24 cellular contexts compared by ENCODE assay signal in the genomic region with DNA sequence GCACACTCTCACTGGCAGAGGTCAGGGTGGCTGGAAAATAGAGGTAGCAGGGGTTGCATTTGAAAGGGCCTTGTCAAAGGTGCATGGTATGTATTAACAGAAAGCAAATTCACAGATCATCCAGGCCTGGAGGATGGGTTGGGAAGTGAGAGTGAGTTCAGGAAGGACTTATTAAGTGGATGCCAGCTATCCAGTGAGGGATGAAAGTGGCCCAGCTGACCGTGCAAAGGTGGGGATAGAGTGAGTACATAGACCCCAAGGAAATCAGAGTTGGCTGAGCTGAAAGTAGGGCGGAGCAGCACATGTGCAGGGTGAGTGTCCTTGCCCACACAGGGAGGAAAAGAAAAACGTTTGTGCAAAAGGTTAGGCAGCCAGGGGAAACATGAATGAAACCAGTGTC. TPM values are rescaled to one million over a fixed set of nuclear protein-coding genes. Genes with fewer than 3 reads are reported as not detected.
"Had no signal": no experiment of that assay in that cellular context is flagged by ENCODE, and none has a peak within 500 bp of the region (broad histone marks: within the 10 kb centered on the region; RNA-seq: fewer than 3 reads in every experiment).

No MANE protein-coding gene starts in this region.

- H3K36me3 Mint-ChIP-seq: T-cell had no signal

- DNase-seq: activated CD4-positive, alpha-beta T cell treated with anti-CD3 and anti-CD28 coated beads for 1 hour; activated CD4-positive, alpha-beta T cell treated with anti-CD3 and anti-CD28 coated beads, Interleukin-2, amount 50 U/mL, for 1 hour; activated CD8-positive, alpha-beta T cell treated with anti-CD3 and anti-CD28 coated beads, Interleukin-2, amount 10 ng/mL, durations not matched to agents 7 days and 5 days; activated gamma-delta T cell; activated naive CD4-positive, alpha-beta T cell treated with anti-CD3 and anti-CD28 coated beads, Interleukin-2, amount 50 U/mL, for 16 hours; activated naive CD8-positive, alpha-beta T cell treated with anti-CD3 and anti-CD28 coated beads, Interleukin-2, amount 50 U/mL, for 24 hours; foreskin fibroblast; kidney; left ventricle myocardium superior; mammary epithelial cell; mucosa of descending colon; stimulated activated CD4-positive, alpha-beta T cell treated with anti-CD3 and anti-CD28 coated beads, Interleukin-4, amount 100 ng/mL, for 24 hours; stimulated activated naive CD8-positive, alpha-beta T cell treated with anti-CD3 and anti-CD28 coated beads, Interleukin-15, amount 100 ng/mL, for 72 hours; T-cell; WERI-Rb-1 had no signal

- H3K4me3 Mint-ChIP-seq: activated CD8-positive, alpha-beta T cell treated with anti-CD3 and anti-CD28 coated beads, Interleukin-2, amount 10 ng/mL, durations not matched to agents 7 days and 5 days; activated naive CD8-positive, alpha-beta T cell treated with anti-CD3 and anti-CD28 coated beads, Interleukin-2, amount 50 U/mL, for 24 hours; activated T-helper 1 cell treated with anti-CD3 and anti-CD28 coated beads, Interleukin-12 subunit alpha, Interleukin-12 subunit beta, Interleukin-2, Interleukin-4 antibody, amounts not matched to agents 30 ng/mL and 10 ng/mL and 1 ng/mL, durations not matched to agents 14 hours and 24 hours and 36 hours; neural crest cell; stimulated activated naive CD8-positive, alpha-beta T cell treated with anti-CD3 and anti-CD28 coated beads, Interleukin-15, amount 100 ng/mL, for 72 hours; T-cell; T-helper 2 cell treated with Interferon-gamma antibody and Interleukin-4, amounts not matched to agents 5 μg/mL and 100 μg/mL, for 36 hours had no signal

- H3K4me1 Mint-ChIP-seq: activated naive CD8-positive, alpha-beta T cell treated with anti-CD3 and anti-CD28 coated beads, Interleukin-2, amount 50 U/mL, for 24 hours; stimulated activated naive CD8-positive, alpha-beta T cell treated with anti-CD3 and anti-CD28 coated beads, Interleukin-15, amount 100 ng/mL, for 72 hours; T-cell had no signal

- ATAC-seq: activated CD8-positive, alpha-beta T cell treated with anti-CD3 and anti-CD28 coated beads, Interleukin-2, amount 10 ng/mL, durations not matched to agents 7 days and 5 days; activated naive CD8-positive, alpha-beta T cell treated with anti-CD3 and anti-CD28 coated beads, Interleukin-2, amount 50 U/mL, for 24 hours; left ventricle myocardium superior; mucosa of descending colon; stimulated activated naive CD8-positive, alpha-beta T cell treated with anti-CD3 and anti-CD28 coated beads, Interleukin-15, amount 100 ng/mL, for 72 hours; T-cell had no signal

- H3K27ac Mint-ChIP-seq: activated CD8-positive, alpha-beta T cell treated with anti-CD3 and anti-CD28 coated beads, Interleukin-2, amount 10 ng/mL, durations not matched to agents 7 days and 5 days; activated naive CD8-positive, alpha-beta T cell treated with anti-CD3 and anti-CD28 coated beads, Interleukin-2, amount 50 U/mL, for 24 hours; activated T-helper 1 cell treated with anti-CD3 and anti-CD28 coated beads, Interleukin-12 subunit alpha, Interleukin-12 subunit beta, Interleukin-2, Interleukin-4 antibody, amounts not matched to agents 30 ng/mL and 10 ng/mL and 1 ng/mL, durations not matched to agents 14 hours and 24 hours and 36 hours; progenitor cell of endocrine pancreas; T-cell; T-helper 2 cell treated with Interferon-gamma antibody and Interleukin-4, amounts not matched to agents 5 μg/mL and 100 μg/mL, for 36 hours had no signal

- H3K9me3 ChIP-seq: mucosa of descending colon, tibial nerve had no signal

- H3K4me3 ChIP-seq: mucosa of descending colon, tibial nerve had no signal

- H3K27ac ChIP-seq: epithelial cell of prostate, tibial nerve, WERI-Rb-1 had no signal

- H3K9me3 Mint-ChIP-seq: activated naive CD8-positive, alpha-beta T cell treated with anti-CD3 and anti-CD28 coated beads, Interleukin-2, amount 50 U/mL, for 24 hours; activated T-helper 1 cell treated with anti-CD3 and anti-CD28 coated beads, Interleukin-12 subunit alpha, Interleukin-12 subunit beta, Interleukin-2, Interleukin-4 antibody, amounts not matched to agents 30 ng/mL and 10 ng/mL and 1 ng/mL, durations not matched to agents 14 hours and 24 hours and 36 hours; neural crest cell; stimulated activated naive CD8-positive, alpha-beta T cell treated with anti-CD3 and anti-CD28 coated beads, Interleukin-15, amount 100 ng/mL, for 72 hours; T-cell; T-helper 2 cell treated with Interferon-gamma antibody and Interleukin-4, amounts not matched to agents 5 μg/mL and 100 μg/mL, for 36 hours had no signal

- H3K36me3 ChIP-seq: tibial nerve, WERI-Rb-1 had no signal

- FAIRE-seq: kidney, TTC549 had no signal

RNA-seq across cellular contexts. Expression of a gene that starts 58.1 kb away (rescaled TPM):
- total RNA-seq: activated CD8-positive, alpha-beta T cell treated with anti-CD3 and anti-CD28 coated beads, Interleukin-2, amount 10 ng/mL, durations not matched to agents 7 days and 5 days; activated T-helper 1 cell treated with anti-CD3 and anti-CD28 coated beads, Interleukin-12 subunit alpha, Interleukin-12 subunit beta, Interleukin-2, Interleukin-4 antibody, amounts not matched to agents 30 ng/mL and 10 ng/mL and 1 ng/mL, durations not matched to agents 14 hours and 24 hours and 36 hours; cardiac septum; glomerular endothelial cell; left ventricle myocardium superior; mammary epithelial cell; T-cell had no signal
- polyA plus RNA-seq: mammary epithelial cell had no signal
